In genomic region chr10:57917019-57917418, GRCh38 we compare ENCODE assay signal across 14 cellular contexts.
A peak's percentile ranks its signal among the peaks of the same experiment; 100 is the strongest.
DNase-seq lines count a peak whose midpoint lies in the region; ATAC-seq and TF ChIP-seq lines count a peak whose summit lies in the region.
"Had no signal": no experiment of that assay in that cellular context is flagged by ENCODE, and none has a peak within 500 bp of the region (broad histone marks: within the 10 kb centered on the region; RNA-seq: fewer than 3 reads in every experiment).

No MANE protein-coding gene starts in this region.

- H3K4me1 ChIP-seq in right atrium auricular region (no peaks in the 10 kb centered on the region), left lung (no peaks in the 10 kb centered on the region)
- H3K4me1 ChIP-seq: BLaER1 had no signal

- DNase-seq in D341Med (ENCODE audit: low spot score) = peak; percentile 77
- peak; percentile 87 for DNase-seq in NCI-H524 treated with DMSO at 0.1 percent for 48 hours (lab: John Stamatoyannopoulos, UW)
- no peak for DNase-seq in WTC11 (ENCODE audit: low spot score)
- DNase-seq in ureter (ENCODE audit: low spot score) = no peak
- no peak for DNase-seq in right atrium auricular region (ENCODE audit: low spot score)
- DNase-seq in left lung = no peak
- DNase-seq: CD8-positive, alpha-beta memory T cell; DMS79; H7 had no signal

- no peak for ATAC-seq in SK-N-SH treated with all-trans-retinoic acid at 6 μM for 48 hours
- no peak for ATAC-seq in WTC11
- no peak for ATAC-seq in left lung
- ATAC-seq: GM12878, GM23338 had no signal

- no peak overlapping the region for H3K4me3 ChIP-seq in neural cell (ENCODE audit: low read length)
- no peak overlapping the region for H3K4me3 ChIP-seq in right atrium auricular region
- H3K4me3 ChIP-seq in left lung = no peak overlapping the region
- H3K4me3 ChIP-seq: BLaER1, GM12878, GM23338 had no signal

- intact Hi-C loops in left lung (cut with DNase I) = no loop called here

- peak; percentile 77 for TF ChIP-seq EP300 in neural cell (conservative IDR thresholded peaks at IDR 0.05; ENCODE audit: poor library complexity, severe bottlenecking)

- H3F3A ChIP-seq in neural cell (ENCODE audit: insufficient read depth, low read length, poor library complexity, severe bottlenecking) = no peaks in the 10 kb centered on the region

- no peak overlapping the region for H2AFZ ChIP-seq in neural cell (ENCODE audit: low read depth, low read length)
- H2AFZ ChIP-seq: GM23338 had no signal

- CTCF ChIA-PET in WTC11 (lab: Charles Lee) = no interaction called here

- no peak overlapping the region for H3K27ac Mint-ChIP-seq in WTC11
- H3K27ac Mint-ChIP-seq: CD8-positive, alpha-beta memory T cell; GM23338 had no signal

- TF ChIP-seq RAD21 in neural cell (conservative IDR thresholded peaks at IDR 0.05) = no peak

- H4K20me1 ChIP-seq in neural cell (ENCODE audit: insufficient read depth) = no peaks in the 10 kb centered on the region
- H4K20me1 ChIP-seq: BLaER1 had no signal

- POLR2A ChIA-PET in WTC11 (lab: Charles Lee) = no interaction called here

- H3K36me3 Mint-ChIP-seq in WTC11 = no peaks in the 10 kb centered on the region
- H3K36me3 Mint-ChIP-seq: CD8-positive, alpha-beta memory T cell had no signal

- no peaks in the 10 kb centered on the region for H3K27me3 ChIP-seq in neural cell (ENCODE audit: insufficient read depth, low read depth, low read length)
- H3K27me3 ChIP-seq in right atrium auricular region = no peaks in the 10 kb centered on the region
- no peaks in the 10 kb centered on the region for H3K27me3 ChIP-seq in left lung
- H3K27me3 ChIP-seq: BLaER1 had no signal

- H3K79me2 ChIP-seq in neural cell (replicated peaks; ENCODE audit: insufficient read depth, low read length) = no peaks in the 10 kb centered on the region

- H3K4me1 Mint-ChIP-seq in WTC11 = peaks cover 19% of the 10 kb centered on the region
- H3K4me1 Mint-ChIP-seq: CD8-positive, alpha-beta memory T cell had no signal

- H3K9ac ChIP-seq in neural cell (ENCODE audit: low read length) = no peak overlapping the region
- H3K9ac ChIP-seq: BLaER1 had no signal

- H3K4me2 ChIP-seq in neural cell (ENCODE audit: low read length) = no peak overlapping the region
- H3K4me2 ChIP-seq: BLaER1, GM23338 had no signal

- H3K27me3 Mint-ChIP-seq in WTC11 (ENCODE audit: low read depth) = no peaks in the 10 kb centered on the region
- H3K27me3 Mint-ChIP-seq: CD8-positive, alpha-beta memory T cell had no signal

- H3K9me2 ChIP-seq in neural cell (ENCODE audit: insufficient read depth, low read length) = no peaks in the 10 kb centered on the region

- no peak overlapping the region for H3K4me3 Mint-ChIP-seq in WTC11
- H3K4me3 Mint-ChIP-seq: CD8-positive, alpha-beta memory T cell; GM23338 had no signal

- H3K36me3 ChIP-seq in neural cell (ENCODE audit: insufficient read depth, low read length) = no peaks in the 10 kb centered on the region
- no peaks in the 10 kb centered on the region for H3K36me3 ChIP-seq in right atrium auricular region
- H3K36me3 ChIP-seq in left lung = no peaks in the 10 kb centered on the region
- H3K36me3 ChIP-seq: BLaER1 had no signal

- H3K9me3 ChIP-seq in neural cell (ENCODE audit: low read length) (no peaks in the 10 kb centered on the region), right atrium auricular region (no peaks in the 10 kb centered on the region), left lung (no peaks in the 10 kb centered on the region)
- H3K9me3 ChIP-seq: BLaER1 had no signal

- TF ChIP-seq CTCF in neural cell (IDR thresholded peaks at IDR 0.05; ENCODE audit: poor library complexity, severe bottlenecking) = no peak
- no peak for TF ChIP-seq CTCF in WTC11 (IDR thresholded peaks at IDR 0.05)
- TF ChIP-seq CTCF in right atrium auricular region (IDR thresholded peaks at IDR 0.05) = no peak
- TF ChIP-seq CTCF in left lung (IDR thresholded peaks at IDR 0.05) = no peak

- H3K27ac ChIP-seq in neural cell (ENCODE audit: low read length) (no peak overlapping the region), right atrium auricular region (no peak overlapping the region), left lung (no peak overlapping the region)
- H3K27ac ChIP-seq: BLaER1 had no signal

- no peaks in the 10 kb centered on the region for H3K9me3 Mint-ChIP-seq in WTC11
- H3K9me3 Mint-ChIP-seq: GM23338 had no signal

TF ChIP-seq in SK-N-SH treated with all-trans-retinoic acid at 6 μM for 48 hours, 23 proteins besides CTCF, POLR2A, EP300 and RAD21:
- peak; percentile 74 for TF ChIP-seq ISL1 (CRISPR knock-in tag; IDR thresholded peaks at IDR 0.05)
- 0 out of 2 replicates have a peak, but pooled peaks have one; percentile 42 for TF ChIP-seq PATZ1 (CRISPR knock-in tag; IDR thresholded peaks at IDR 0.05; ENCODE audit: borderline replicate concordance)
- no peak for TF ChIP-seq ZNF565 (CRISPR knock-in tag; conservative IDR thresholded peaks at IDR 0.05; ENCODE audit: low read depth)

TF ChIP-seq in neural cell, 6 proteins besides CTCF, POLR2A, EP300 and RAD21:
- TF ChIP-seq TAF1 (IDR thresholded peaks at IDR 0.05; ENCODE audit: low read depth) (no peak), MXI1 (conservative IDR thresholded peaks at IDR 0.05; ENCODE audit: poor library complexity, severe bottlenecking) (no peak), POLR2AphosphoS5 (IDR thresholded peaks at IDR 0.05) (peak; percentile 68), EZH2 (IDR thresholded peaks at IDR 0.05; ENCODE audit: borderline replicate concordance, insufficient read depth, low read length, poor library complexity, severe bottlenecking) (no peak)

TF ChIP-seq in WTC11, 78 proteins besides CTCF, POLR2A, EP300 and RAD21:
- no peak for TF ChIP-seq ZNF232 (CRISPR knock-in tag; IDR thresholded peaks at IDR 0.05)
- no peak for TF ChIP-seq NR1H2 (CRISPR knock-in tag; IDR thresholded peaks at IDR 0.05)
- TF ChIP-seq ZMAT4 (CRISPR knock-in tag; IDR thresholded peaks at IDR 0.05) = no peak
- no peak for TF ChIP-seq ZNF396 (CRISPR knock-in tag; IDR thresholded peaks at IDR 0.05; ENCODE audit: borderline replicate concordance)
- no peak for TF ChIP-seq ATF6 (CRISPR knock-in tag; IDR thresholded peaks at IDR 0.05)
- TF ChIP-seq ZNF416 (CRISPR knock-in tag; IDR thresholded peaks at IDR 0.05) = no peak
- no peak for TF ChIP-seq ZNF512 (CRISPR knock-in tag; IDR thresholded peaks at IDR 0.05; ENCODE audit: borderline replicate concordance)
TF ChIP-seq in WTC11: peak in this region for 0.

Comparison
In these comparisons a context has a peak if more than half of its experiments do, and no peak if none do; other contexts are left out.
1. DNase-seq: peak in D341Med (single experiment) and NCI-H524 treated with DMSO at 0.1 percent for 48 hours (single experiment); none in WTC11 (single experiment), ureter (single experiment), right atrium auricular region (single experiment) and left lung (0 of 2).